ENCODE assay signal across 9 cellular contexts in genomic region chr1:40312238-40313205, GRCh38.
DNase-seq lines count a peak whose midpoint lies in the region; ATAC-seq and TF ChIP-seq lines count a peak whose summit lies in the region.
"Had no signal": no experiment of that assay in that cellular context is flagged by ENCODE, and none has a peak within 500 bp of the region (broad histone marks: within the 10 kb centered on the region; RNA-seq: fewer than 3 reads in every experiment).

No MANE protein-coding gene starts in this region.

- peaks cover 1 to 8% of the 10 kb centered on the region in 2 donors for H3K27me3 Mint-ChIP-seq in effector memory CD8-positive, alpha-beta T cell

- H4K20me1 ChIP-seq in SU-DHL-6 (ENCODE audit: low read depth, low read length) = no peaks in the 10 kb centered on the region

- ATAC-seq in HG02885 (IDR thresholded peaks at IDR 0.05; ENCODE audit: poor library complexity, unreplicated experiment) = peak; percentile 60
- no peak for ATAC-seq in GM18861 (IDR thresholded peaks at IDR 0.05; ENCODE audit: unreplicated experiment)
- no peak for ATAC-seq in effector memory CD8-positive, alpha-beta T cell (replicated peaks)

- no peak for TF ChIP-seq CTCF in SU-DHL-6 (IDR thresholded peaks at IDR 0.05; ENCODE audit: insufficient read depth, low read length, poor library complexity, severe bottlenecking)

- DNase-seq in NCI-H82 (lab: John Stamatoyannopoulos, UW) (peak; percentile 15), NCI-H82 treated with DMSO at 0.1 percent for 48 hours (lab: John Stamatoyannopoulos, UW; ENCODE audit: unreplicated experiment) (no peak), putamen (ENCODE audit: low spot score) (no peak)
- no peak for DNase-seq in effector memory CD8-positive, alpha-beta T cell

- H3K4me1 Mint-ChIP-seq in effector memory CD8-positive, alpha-beta T cell (ENCODE audit: low read depth in 2 of 2) = peaks cover 11 to 14% of the 10 kb centered on the region in 2 donors

- H3K9me3 ChIP-seq in SU-DHL-6 (ENCODE audit: insufficient read depth, low read length) = no peaks in the 10 kb centered on the region
- no peaks in the 10 kb centered on the region for H3K9me3 ChIP-seq in mucosa of stomach (ENCODE audit: control insufficient read depth, low read length)

- H2AFZ ChIP-seq in SU-DHL-6 (ENCODE audit: low read depth, low read length, severe bottlenecking) = peak overlapping the region; percentile 16
- H2AFZ ChIP-seq: parathyroid adenoma had no signal

- H3K36me3 ChIP-seq in SU-DHL-6 (ENCODE audit: low read length) (no peaks in the 10 kb centered on the region), mucosa of stomach (ENCODE audit: control insufficient read depth, insufficient read depth, low read length) (no peaks in the 10 kb centered on the region)

- no peaks in the 10 kb centered on the region for H3K9me2 ChIP-seq in SU-DHL-6 (replicated peaks; ENCODE audit: insufficient read depth, low read length)

- no peaks in the 10 kb centered on the region for H3K9me3 Mint-ChIP-seq in effector memory CD8-positive, alpha-beta T cell

- no peaks in the 10 kb centered on the region for H3K79me2 ChIP-seq in SU-DHL-6 (ENCODE audit: insufficient read depth, low read length)
- H3K79me2 ChIP-seq: parathyroid adenoma had no signal

- no peak overlapping the region for H3K27ac ChIP-seq in SU-DHL-6 (ENCODE audit: low read depth, low read length)
- H3K27ac ChIP-seq: parathyroid adenoma had no signal

- peak overlapping the region; percentile 13 for H3K4me2 ChIP-seq in SU-DHL-6 (ENCODE audit: low read depth, low read length, poor library complexity, severe bottlenecking)

- H3K4me1 ChIP-seq in mucosa of stomach (ENCODE audit: control insufficient read depth, insufficient read depth, low read length) = peaks cover 34% of the 10 kb centered on the region
- H3K4me1 ChIP-seq: parathyroid adenoma had no signal

- no peak overlapping the region for H3K9ac ChIP-seq in SU-DHL-6 (ENCODE audit: low read length)
- H3K9ac ChIP-seq in mucosa of stomach (ENCODE audit: low read length) = peak overlapping the region; percentile 69
- H3K9ac ChIP-seq: parathyroid adenoma had no signal

- H3K4me3 ChIP-seq in SU-DHL-6 (ENCODE audit: insufficient read depth, low read length, poor library complexity, severe bottlenecking) (no peak overlapping the region), mucosa of stomach (ENCODE audit: low read length) (peak overlapping the region; percentile 12)

- peak overlapping the region in 1 of 2 donors; percentile 63 for H3K27ac Mint-ChIP-seq in effector memory CD8-positive, alpha-beta T cell

- no peaks in the 10 kb centered on the region for H3F3A ChIP-seq in SU-DHL-6 (ENCODE audit: insufficient read depth)

- H3K27me3 ChIP-seq in SU-DHL-6 (ENCODE audit: low read length) = no peaks in the 10 kb centered on the region
- peaks cover 21% of the 10 kb centered on the region for H3K27me3 ChIP-seq in mucosa of stomach (ENCODE audit: control insufficient read depth, insufficient read depth, low read length)

- peaks cover 3% of the 10 kb centered on the region for H3K36me3 Mint-ChIP-seq in effector memory CD8-positive, alpha-beta T cell (ENCODE audit: insufficient read depth)

- H3K4me3 Mint-ChIP-seq in effector memory CD8-positive, alpha-beta T cell = peak overlapping the region in 1 of 2 donors; percentile 5
